ENCODE assay signal across 1 cellular context in the genomic region with DNA sequence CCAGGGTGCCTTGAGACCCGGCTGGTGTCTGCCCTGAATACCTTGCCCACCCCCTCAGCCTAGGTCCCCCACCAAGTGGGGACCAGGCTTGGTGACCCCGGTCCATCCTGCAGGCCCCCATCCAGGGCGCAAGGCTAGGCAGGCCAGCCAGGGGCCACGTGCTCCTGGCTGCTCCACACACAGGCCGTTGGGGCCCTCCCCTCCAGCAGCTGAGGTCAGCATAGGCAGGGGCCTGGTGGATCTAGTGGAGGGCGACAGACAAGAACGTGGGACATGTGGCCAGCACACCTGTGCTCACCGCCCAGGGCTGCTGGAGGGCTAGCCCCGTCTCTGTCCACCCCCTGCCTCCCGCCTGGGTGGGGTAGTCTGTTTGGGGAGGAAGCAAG.
TF ChIP-seq lines count a peak whose summit lies in the region.

No MANE protein-coding gene starts in this region.

TF ChIP-seq in HepG2, 621 proteins besides CTCF, POLR2A, EP300 and RAD21 (continued from another document and continues in another):
- TF ChIP-seq, protein P1, sequence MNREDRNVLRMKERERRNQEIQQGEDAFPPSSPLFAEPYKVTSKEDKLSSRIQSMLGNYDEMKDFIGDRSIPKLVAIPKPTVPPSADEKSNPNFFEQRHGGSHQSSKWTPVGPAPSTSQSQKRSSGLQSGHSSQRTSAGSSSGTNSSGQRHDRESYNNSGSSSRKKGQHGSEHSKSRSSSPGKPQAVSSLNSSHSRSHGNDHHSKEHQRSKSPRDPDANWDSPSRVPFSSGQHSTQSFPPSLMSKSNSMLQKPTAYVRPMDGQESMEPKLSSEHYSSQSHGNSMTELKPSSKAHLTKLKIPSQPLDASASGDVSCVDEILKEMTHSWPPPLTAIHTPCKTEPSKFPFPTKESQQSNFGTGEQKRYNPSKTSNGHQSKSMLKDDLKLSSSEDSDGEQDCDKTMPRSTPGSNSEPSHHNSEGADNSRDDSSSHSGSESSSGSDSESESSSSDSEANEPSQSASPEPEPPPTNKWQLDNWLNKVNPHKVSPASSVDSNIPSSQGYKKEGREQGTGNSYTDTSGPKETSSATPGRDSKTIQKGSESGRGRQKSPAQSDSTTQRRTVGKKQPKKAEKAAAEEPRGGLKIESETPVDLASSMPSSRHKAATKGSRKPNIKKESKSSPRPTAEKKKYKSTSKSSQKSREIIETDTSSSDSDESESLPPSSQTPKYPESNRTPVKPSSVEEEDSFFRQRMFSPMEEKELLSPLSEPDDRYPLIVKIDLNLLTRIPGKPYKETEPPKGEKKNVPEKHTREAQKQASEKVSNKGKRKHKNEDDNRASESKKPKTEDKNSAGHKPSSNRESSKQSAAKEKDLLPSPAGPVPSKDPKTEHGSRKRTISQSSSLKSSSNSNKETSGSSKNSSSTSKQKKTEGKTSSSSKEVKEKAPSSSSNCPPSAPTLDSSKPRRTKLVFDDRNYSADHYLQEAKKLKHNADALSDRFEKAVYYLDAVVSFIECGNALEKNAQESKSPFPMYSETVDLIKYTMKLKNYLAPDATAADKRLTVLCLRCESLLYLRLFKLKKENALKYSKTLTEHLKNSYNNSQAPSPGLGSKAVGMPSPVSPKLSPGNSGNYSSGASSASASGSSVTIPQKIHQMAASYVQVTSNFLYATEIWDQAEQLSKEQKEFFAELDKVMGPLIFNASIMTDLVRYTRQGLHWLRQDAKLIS (CRISPR knock-in tag; IDR thresholded peaks at IDR 0.05) = no peak
- TF ChIP-seq ZMYM4 (CRISPR knock-in tag; IDR thresholded peaks at IDR 0.05) = no peak
- no peak for TF ChIP-seq ZNF224 (CRISPR knock-in tag; IDR thresholded peaks at IDR 0.05)
- TF ChIP-seq, protein P2, sequence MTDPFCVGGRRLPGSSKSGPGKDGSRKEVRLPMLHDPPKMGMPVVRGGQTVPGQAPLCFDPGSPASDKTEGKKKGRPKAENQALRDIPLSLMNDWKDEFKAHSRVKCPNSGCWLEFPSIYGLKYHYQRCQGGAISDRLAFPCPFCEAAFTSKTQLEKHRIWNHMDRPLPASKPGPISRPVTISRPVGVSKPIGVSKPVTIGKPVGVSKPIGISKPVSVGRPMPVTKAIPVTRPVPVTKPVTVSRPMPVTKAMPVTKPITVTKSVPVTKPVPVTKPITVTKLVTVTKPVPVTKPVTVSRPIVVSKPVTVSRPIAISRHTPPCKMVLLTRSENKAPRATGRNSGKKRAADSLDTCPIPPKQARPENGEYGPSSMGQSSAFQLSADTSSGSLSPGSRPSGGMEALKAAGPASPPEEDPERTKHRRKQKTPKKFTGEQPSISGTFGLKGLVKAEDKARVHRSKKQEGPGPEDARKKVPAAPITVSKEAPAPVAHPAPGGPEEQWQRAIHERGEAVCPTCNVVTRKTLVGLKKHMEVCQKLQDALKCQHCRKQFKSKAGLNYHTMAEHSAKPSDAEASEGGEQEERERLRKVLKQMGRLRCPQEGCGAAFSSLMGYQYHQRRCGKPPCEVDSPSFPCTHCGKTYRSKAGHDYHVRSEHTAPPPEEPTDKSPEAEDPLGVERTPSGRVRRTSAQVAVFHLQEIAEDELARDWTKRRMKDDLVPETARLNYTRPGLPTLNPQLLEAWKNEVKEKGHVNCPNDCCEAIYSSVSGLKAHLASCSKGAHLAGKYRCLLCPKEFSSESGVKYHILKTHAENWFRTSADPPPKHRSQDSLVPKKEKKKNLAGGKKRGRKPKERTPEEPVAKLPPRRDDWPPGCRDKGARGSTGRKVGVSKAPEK (CRISPR knock-in tag; IDR thresholded peaks at IDR 0.05; ENCODE audit: borderline replicate concordance) = no peak
- TF ChIP-seq RARA (CRISPR knock-in tag; IDR thresholded peaks at IDR 0.05) = no peak
- 0 out of 2 replicates have a peak, but pooled peaks have one; percentile 9 for TF ChIP-seq PRDM10 (CRISPR knock-in tag; IDR thresholded peaks at IDR 0.05; ENCODE audit: low read depth)
- no peak for TF ChIP-seq TRIM24 (CRISPR knock-in tag; IDR thresholded peaks at IDR 0.05)
- no peak for TF ChIP-seq TFDP2 (CRISPR knock-in tag; IDR thresholded peaks at IDR 0.05)
- no peak for TF ChIP-seq ETV5 (CRISPR knock-in tag; IDR thresholded peaks at IDR 0.05; ENCODE audit: borderline replicate concordance)
- 0 out of 3 replicates have a peak, but pooled peaks have one; percentile 28 for TF ChIP-seq MXI1 (IDR thresholded peaks at IDR 0.05; ENCODE audit: borderline replicate concordance, low read depth, low read length)
- TF ChIP-seq FOSL1 (CRISPR knock-in tag; IDR thresholded peaks at IDR 0.05; ENCODE audit: borderline replicate concordance) = no peak
- no peak for TF ChIP-seq NCOA2 (CRISPR knock-in tag; IDR thresholded peaks at IDR 0.05)
- TF ChIP-seq ZNF746 (CRISPR knock-in tag; IDR thresholded peaks at IDR 0.05) = no peak
- no peak for TF ChIP-seq ZNF180 (CRISPR knock-in tag; IDR thresholded peaks at IDR 0.05; ENCODE audit: borderline replicate concordance, low read depth)
- no peak for TF ChIP-seq ZNF331 (CRISPR knock-in tag; IDR thresholded peaks at IDR 0.05)
- no peak for TF ChIP-seq HDAC2 (CRISPR knock-in tag; IDR thresholded peaks at IDR 0.05)
- no peak for TF ChIP-seq ZFP36L2 (CRISPR knock-in tag; IDR thresholded peaks at IDR 0.05)
- no peak for TF ChIP-seq NFKBIZ (CRISPR knock-in tag; IDR thresholded peaks at IDR 0.05)
- TF ChIP-seq NFYC (CRISPR knock-in tag; IDR thresholded peaks at IDR 0.05) = no peak
- TF ChIP-seq KDM5B (CRISPR knock-in tag; IDR thresholded peaks at IDR 0.05; ENCODE audit: borderline replicate concordance) = no peak
- no peak for TF ChIP-seq ARNT2 (CRISPR knock-in tag; IDR thresholded peaks at IDR 0.05; ENCODE audit: low read depth)
- no peak for TF ChIP-seq SUZ12 (IDR thresholded peaks at IDR 0.05; ENCODE audit: low read depth, low read length)
- TF ChIP-seq, protein P3, sequence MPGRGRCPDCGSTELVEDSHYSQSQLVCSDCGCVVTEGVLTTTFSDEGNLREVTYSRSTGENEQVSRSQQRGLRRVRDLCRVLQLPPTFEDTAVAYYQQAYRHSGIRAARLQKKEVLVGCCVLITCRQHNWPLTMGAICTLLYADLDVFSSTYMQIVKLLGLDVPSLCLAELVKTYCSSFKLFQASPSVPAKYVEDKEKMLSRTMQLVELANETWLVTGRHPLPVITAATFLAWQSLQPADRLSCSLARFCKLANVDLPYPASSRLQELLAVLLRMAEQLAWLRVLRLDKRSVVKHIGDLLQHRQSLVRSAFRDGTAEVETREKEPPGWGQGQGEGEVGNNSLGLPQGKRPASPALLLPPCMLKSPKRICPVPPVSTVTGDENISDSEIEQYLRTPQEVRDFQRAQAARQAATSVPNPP (CRISPR knock-in tag; IDR thresholded peaks at IDR 0.05) = no peak
- no peak for TF ChIP-seq JUNB (CRISPR knock-in tag; IDR thresholded peaks at IDR 0.05; ENCODE audit: borderline replicate concordance)
- no peak for TF ChIP-seq NAIF1 (CRISPR knock-in tag; IDR thresholded peaks at IDR 0.05; ENCODE audit: borderline replicate concordance)
- peak; percentile 79; the same call in 1 of the 2 replicates for TF ChIP-seq ZNF296 (CRISPR knock-in tag; conservative IDR thresholded peaks at IDR 0.05)
- TF ChIP-seq ZFP36L1 (CRISPR knock-in tag; IDR thresholded peaks at IDR 0.05) = no peak
- TF ChIP-seq DZIP1 (CRISPR knock-in tag; IDR thresholded peaks at IDR 0.05) = peak; percentile 82; the same call in 1 of the 2 replicates
- TF ChIP-seq CBX5 (CRISPR knock-in tag; IDR thresholded peaks at IDR 0.05; ENCODE audit: borderline replicate concordance) = no peak
- no peak for TF ChIP-seq ZNF616 (CRISPR knock-in tag; IDR thresholded peaks at IDR 0.05; ENCODE audit: low read depth)
- no peak for TF ChIP-seq ZC3H13 (CRISPR knock-in tag; IDR thresholded peaks at IDR 0.05)
- TF ChIP-seq MAFF (IDR thresholded peaks at IDR 0.05; ENCODE audit: low read depth, low read length) = no peak
- no peak for TF ChIP-seq ZBTB20 (CRISPR knock-in tag; IDR thresholded peaks at IDR 0.05; ENCODE audit: borderline replicate concordance, low read depth)
- TF ChIP-seq ATAD3A (CRISPR knock-in tag; IDR thresholded peaks at IDR 0.05) = no peak
- TF ChIP-seq TFDP1 (CRISPR knock-in tag; IDR thresholded peaks at IDR 0.05; ENCODE audit: borderline replicate concordance) = no peak
- TF ChIP-seq, protein P4, sequence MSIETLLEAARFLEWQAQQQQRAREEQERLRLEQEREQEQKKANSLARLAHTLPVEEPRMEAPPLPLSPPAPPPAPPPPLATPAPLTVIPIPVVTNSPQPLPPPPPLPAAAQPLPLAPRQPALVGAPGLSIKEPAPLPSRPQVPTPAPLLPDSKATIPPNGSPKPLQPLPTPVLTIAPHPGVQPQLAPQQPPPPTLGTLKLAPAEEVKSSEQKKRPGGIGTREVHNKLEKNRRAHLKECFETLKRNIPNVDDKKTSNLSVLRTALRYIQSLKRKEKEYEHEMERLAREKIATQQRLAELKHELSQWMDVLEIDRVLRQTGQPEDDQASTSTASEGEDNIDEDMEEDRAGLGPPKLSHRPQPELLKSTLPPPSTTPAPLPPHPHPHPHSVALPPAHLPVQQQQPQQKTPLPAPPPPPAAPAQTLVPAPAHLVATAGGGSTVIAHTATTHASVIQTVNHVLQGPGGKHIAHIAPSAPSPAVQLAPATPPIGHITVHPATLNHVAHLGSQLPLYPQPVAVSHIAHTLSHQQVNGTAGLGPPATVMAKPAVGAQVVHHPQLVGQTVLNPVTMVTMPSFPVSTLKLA (IDR thresholded peaks at IDR 0.05) = peak; percentile 47
- TF ChIP-seq ZNF382 (CRISPR knock-in tag; IDR thresholded peaks at IDR 0.05; ENCODE audit: borderline replicate concordance) = no peak
- no peak for TF ChIP-seq FOXP1 (IDR thresholded peaks at IDR 0.05)
- no peak for TF ChIP-seq FOXP1 (CRISPR knock-in tag; IDR thresholded peaks at IDR 0.05)
- TF ChIP-seq ZNF329 (CRISPR knock-in tag; IDR thresholded peaks at IDR 0.05; ENCODE audit: low read depth) = no peak
- no peak for TF ChIP-seq HNRNPUL1 (IDR thresholded peaks at IDR 0.05; ENCODE audit: low read depth, low read length)
- TF ChIP-seq, protein P5, sequence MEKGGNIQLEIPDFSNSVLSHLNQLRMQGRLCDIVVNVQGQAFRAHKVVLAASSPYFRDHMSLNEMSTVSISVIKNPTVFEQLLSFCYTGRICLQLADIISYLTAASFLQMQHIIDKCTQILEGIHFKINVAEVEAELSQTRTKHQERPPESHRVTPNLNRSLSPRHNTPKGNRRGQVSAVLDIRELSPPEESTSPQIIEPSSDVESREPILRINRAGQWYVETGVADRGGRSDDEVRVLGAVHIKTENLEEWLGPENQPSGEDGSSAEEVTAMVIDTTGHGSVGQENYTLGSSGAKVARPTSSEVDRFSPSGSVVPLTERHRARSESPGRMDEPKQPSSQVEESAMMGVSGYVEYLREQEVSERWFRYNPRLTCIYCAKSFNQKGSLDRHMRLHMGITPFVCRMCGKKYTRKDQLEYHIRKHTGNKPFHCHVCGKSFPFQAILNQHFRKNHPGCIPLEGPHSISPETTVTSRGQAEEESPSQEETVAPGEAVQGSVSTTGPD (CRISPR knock-in tag; IDR thresholded peaks at IDR 0.05) = no peak
- no peak for TF ChIP-seq MZF1 (CRISPR knock-in tag; IDR thresholded peaks at IDR 0.05; ENCODE audit: borderline replicate concordance)
